In genomic region chr2:219277703-219278654, GRCh38 we compare ENCODE assay signal across 1 cellular context.
TF ChIP-seq lines count a peak whose summit lies in the region.

No MANE protein-coding gene starts in this region.

TF ChIP-seq in HepG2, 621 proteins besides CTCF, POLR2A, EP300 and RAD21 (continued from another document and continues in another):
- TF ChIP-seq NR2F6 (IDR thresholded peaks at IDR 0.05) (no peak), NR2F6 (CRISPR knock-in tag; IDR thresholded peaks at IDR 0.05) (peak; percentile 13; the same call in 1 of the 2 replicates), HNF4G (IDR thresholded peaks at IDR 0.05; ENCODE audit: borderline replicate concordance, low read depth, low read length) (no peak), HNF4G (CRISPR knock-in tag; IDR thresholded peaks at IDR 0.05; ENCODE audit: borderline replicate concordance, low read depth) (peak; percentile 66; the same call in 1 of the 2 replicates), TFDP1 (CRISPR knock-in tag; IDR thresholded peaks at IDR 0.05; ENCODE audit: borderline replicate concordance) (no peak), ZNF768 (CRISPR knock-in tag; IDR thresholded peaks at IDR 0.05) (0 out of 2 replicates have a peak, but pooled peaks have one; percentile 44), PPARG (CRISPR knock-in tag; conservative IDR thresholded peaks at IDR 0.05) (0 out of 2 replicates have a peak, but pooled peaks have one; percentile 37), IRX3 (CRISPR knock-in tag; IDR thresholded peaks at IDR 0.05; ENCODE audit: borderline replicate concordance, low read depth) (no peak), ZNF318 (CRISPR knock-in tag; IDR thresholded peaks at IDR 0.05) (0 out of 2 replicates have a peak, but pooled peaks have one; percentile 46), ZNF589 (CRISPR knock-in tag; conservative IDR thresholded peaks at IDR 0.05) (no peak), HOXA5 (CRISPR knock-in tag; IDR thresholded peaks at IDR 0.05) (peak; percentile 57; the same call in 1 of the 2 replicates), HDAC6 (IDR thresholded peaks at IDR 0.05; ENCODE audit: low read depth, low read length) (no peak), ZFP91 (CRISPR knock-in tag; IDR thresholded peaks at IDR 0.05; ENCODE audit: borderline replicate concordance) (peak; percentile 66; the same call in 1 of the 2 replicates), HNF1B (CRISPR knock-in tag; IDR thresholded peaks at IDR 0.05) (peak; percentile 70), MED8 (CRISPR knock-in tag; IDR thresholded peaks at IDR 0.05; ENCODE audit: insufficient replicate concordance) (no peak), TCF7L2 (IDR thresholded peaks at IDR 0.05; ENCODE audit: low read depth, low read length) (no peak), ZNF704 (CRISPR knock-in tag; IDR thresholded peaks at IDR 0.05; ENCODE audit: borderline replicate concordance) (0 out of 2 replicates have a peak, but pooled peaks have one; percentile 82), ZNF253 (CRISPR knock-in tag; IDR thresholded peaks at IDR 0.05; ENCODE audit: borderline replicate concordance) (no peak), SNAPC4 (CRISPR knock-in tag; IDR thresholded peaks at IDR 0.05) (no peak), ZNF234 (CRISPR knock-in tag; conservative IDR thresholded peaks at IDR 0.05) (no peak), CHCHD3 (CRISPR knock-in tag; IDR thresholded peaks at IDR 0.05) (no peak), ZNF431 (CRISPR knock-in tag; IDR thresholded peaks at IDR 0.05; ENCODE audit: borderline replicate concordance, low read depth) (no peak; the same call in 1 of the 2 replicates), ZNF574 (CRISPR knock-in tag; IDR thresholded peaks at IDR 0.05) (peak; percentile 97), HIC2 (CRISPR knock-in tag; IDR thresholded peaks at IDR 0.05; ENCODE audit: low read depth) (no peak), ZNF841 (CRISPR knock-in tag; IDR thresholded peaks at IDR 0.05; ENCODE audit: borderline replicate concordance) (no peak), MEIS1 (CRISPR knock-in tag; IDR thresholded peaks at IDR 0.05; ENCODE audit: borderline replicate concordance) (0 out of 2 replicates have a peak, but pooled peaks have one; percentile 42), ZKSCAN1 (IDR thresholded peaks at IDR 0.05; ENCODE audit: low read length) (no peak), ZBTB38 (CRISPR knock-in tag; IDR thresholded peaks at IDR 0.05) (peak; percentile 62; the same call in 1 of the 2 replicates)
